Comparison of ENCODE assay signal across 8 cellular contexts in genomic region chr5:152271420-152271819, GRCh38.
DNase-seq lines count a peak whose midpoint lies in the region; ATAC-seq and TF ChIP-seq lines count a peak whose summit lies in the region.

No MANE protein-coding gene starts in this region.

- H3K36me3 ChIP-seq in BLaER1, result no peaks in the 10 kb centered on the region

- peak; percentile 21 for DNase-seq in HEK293T (ENCODE audit: extremely low spot score)
- peak; percentile 0 for DNase-seq in RPMI7951 (ENCODE audit: low read depth)
- DNase-seq in inferior parietal cortex (ENCODE audit: extremely low spot score), result peak; percentile 69
- DNase-seq in activated CD8-positive, alpha-beta memory T cell treated with anti-CD3 and anti-CD28 coated beads, Interleukin-2, amount 50 U/mL, for 4 hours, result no peak

- no peak overlapping the region for H3K27ac ChIP-seq in BLaER1

- POLR2A ChIA-PET in HEK293T (lab: Yijun Ruan, JAX), result no interaction called here

- no peak overlapping the region for H3K4me3 ChIP-seq in BLaER1

- H3K9me3 ChIP-seq in BLaER1, result no peaks in the 10 kb centered on the region

- no peaks in the 10 kb centered on the region for H4K20me1 ChIP-seq in BLaER1

- peak overlapping the region; percentile 2 for H3K4me2 ChIP-seq in BLaER1

- CTCF ChIA-PET in HEK293T (lab: Yijun Ruan, JAX), result no interaction called here

- no peaks in the 10 kb centered on the region for H3K27me3 ChIP-seq in BLaER1

- H3K9ac ChIP-seq in BLaER1, result no peak overlapping the region

- ATAC-seq in HG03196 (IDR thresholded peaks at IDR 0.05; ENCODE audit: unreplicated experiment) (no peak), GM18517 (IDR thresholded peaks at IDR 0.05; ENCODE audit: unreplicated experiment) (no peak), GM18498 (IDR thresholded peaks at IDR 0.05; ENCODE audit: unreplicated experiment) (no peak)

- peaks cover 10% of the 10 kb centered on the region for H3K4me1 ChIP-seq in BLaER1

TF ChIP-seq in HEK293T, 16 proteins besides CTCF, POLR2A, EP300 and RAD21:
- TF ChIP-seq TARDBP (IDR thresholded peaks at IDR 0.05) (no peak), ELF4 (IDR thresholded peaks at IDR 0.05) (no peak), CTBP1 (IDR thresholded peaks at IDR 0.05; ENCODE audit: borderline replicate concordance) (no peak), SP1 (IDR thresholded peaks at IDR 0.05) (no peak), FOXK2 (IDR thresholded peaks at IDR 0.05) (no peak), PKNOX1 (IDR thresholded peaks at IDR 0.05) (no peak), ARNT (IDR thresholded peaks at IDR 0.05) (no peak), L3MBTL2 (conservative IDR thresholded peaks at IDR 0.05) (no peak), LEF1 (IDR thresholded peaks at IDR 0.05; ENCODE audit: borderline replicate concordance) (no peak), BHLHE40 (IDR thresholded peaks at IDR 0.05; ENCODE audit: borderline replicate concordance) (no peak), FOXA1 (IDR thresholded peaks at IDR 0.05) (no peak), NFRKB (IDR thresholded peaks at IDR 0.05) (no peak), ZNF384 (IDR thresholded peaks at IDR 0.05) (no peak), SUZ12 (IDR thresholded peaks at IDR 0.05) (no peak), HDGF (IDR thresholded peaks at IDR 0.05; ENCODE audit: borderline replicate concordance) (no peak), FOXM1 (IDR thresholded peaks at IDR 0.05; ENCODE audit: borderline replicate concordance) (no peak)
TF ChIP-seq in HEK293T: peak in this region for 0.
